Comparison of ENCODE assay signal across 1 cellular context in the genomic region with DNA sequence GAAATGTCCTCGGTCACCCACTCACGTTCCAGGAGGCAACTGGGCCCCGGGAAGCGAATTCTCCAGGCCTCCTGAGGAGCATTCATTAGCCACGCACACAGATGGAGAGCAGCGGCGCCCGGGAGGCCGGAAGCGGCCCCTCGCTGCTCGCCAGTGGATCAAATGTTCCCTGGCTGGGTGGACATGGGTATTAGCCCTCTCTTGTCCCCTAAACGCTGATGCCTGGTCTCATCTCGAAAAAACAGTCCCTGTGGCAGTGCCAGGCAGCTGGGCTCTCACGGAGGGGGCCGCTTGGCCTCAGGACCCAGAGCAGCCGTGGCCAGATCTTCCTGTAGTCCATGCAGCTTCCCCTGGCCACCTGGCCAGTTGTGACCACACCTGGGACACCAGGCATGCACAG.
A peak's percentile ranks its signal among the peaks of the same experiment; 100 is the strongest.
TF ChIP-seq lines count a peak whose summit lies in the region.

No MANE protein-coding gene starts in this region.

TF ChIP-seq in HepG2, 621 proteins besides CTCF, POLR2A, EP300 and RAD21:
- 0 out of 2 replicates have a peak, but pooled peaks have one; percentile 23 for TF ChIP-seq HNRNPL (IDR thresholded peaks at IDR 0.05; ENCODE audit: low read depth, low read length)
- TF ChIP-seq, protein P1, sequence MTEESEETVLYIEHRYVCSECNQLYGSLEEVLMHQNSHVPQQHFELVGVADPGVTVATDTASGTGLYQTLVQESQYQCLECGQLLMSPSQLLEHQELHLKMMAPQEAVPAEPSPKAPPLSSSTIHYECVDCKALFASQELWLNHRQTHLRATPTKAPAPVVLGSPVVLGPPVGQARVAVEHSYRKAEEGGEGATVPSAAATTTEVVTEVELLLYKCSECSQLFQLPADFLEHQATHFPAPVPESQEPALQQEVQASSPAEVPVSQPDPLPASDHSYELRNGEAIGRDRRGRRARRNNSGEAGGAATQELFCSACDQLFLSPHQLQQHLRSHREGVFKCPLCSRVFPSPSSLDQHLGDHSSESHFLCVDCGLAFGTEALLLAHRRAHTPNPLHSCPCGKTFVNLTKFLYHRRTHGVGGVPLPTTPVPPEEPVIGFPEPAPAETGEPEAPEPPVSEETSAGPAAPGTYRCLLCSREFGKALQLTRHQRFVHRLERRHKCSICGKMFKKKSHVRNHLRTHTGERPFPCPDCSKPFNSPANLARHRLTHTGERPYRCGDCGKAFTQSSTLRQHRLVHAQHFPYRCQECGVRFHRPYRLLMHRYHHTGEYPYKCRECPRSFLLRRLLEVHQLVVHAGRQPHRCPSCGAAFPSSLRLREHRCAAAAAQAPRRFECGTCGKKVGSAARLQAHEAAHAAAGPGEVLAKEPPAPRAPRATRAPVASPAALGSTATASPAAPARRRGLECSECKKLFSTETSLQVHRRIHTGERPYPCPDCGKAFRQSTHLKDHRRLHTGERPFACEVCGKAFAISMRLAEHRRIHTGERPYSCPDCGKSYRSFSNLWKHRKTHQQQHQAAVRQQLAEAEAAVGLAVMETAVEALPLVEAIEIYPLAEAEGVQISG (CRISPR knock-in tag; IDR thresholded peaks at IDR 0.05), result no peak
TF ChIP-seq in HepG2: peak in this region for 1.
